Comparison of ENCODE assay signal across 8 cellular contexts in genomic region chr1:42756956-42757891, GRCh38. TPM values are rescaled to one million over a fixed set of nuclear protein-coding genes. Genes with fewer than 3 reads are reported as not detected.
DNase-seq lines count a peak whose midpoint lies in the region; ATAC-seq and TF ChIP-seq lines count a peak whose summit lies in the region.

No MANE protein-coding gene starts in this region.

- CTCF ChIA-PET in IMR-90 (lab: Yijun Ruan, JAX), result interaction anchor here (0.5 to 0.6 kb wide), 3 partner anchors 13 to 235 kb away, joined by 5 to 6 read pairs (median 6); no protein-coding TSS in a partner anchor

- no peaks in the 10 kb centered on the region for H3K9me3 ChIP-seq in DND-41 (ENCODE audit: insufficient read depth, low read length, severe bottlenecking)
- no peaks in the 10 kb centered on the region for H3K9me3 ChIP-seq in IMR-90 (ENCODE audit: control insufficient read depth, insufficient read depth, low read length)
- no peaks in the 10 kb centered on the region for H3K9me3 ChIP-seq in OCI-LY3 (ENCODE audit: insufficient read depth, low read length)

- H3K9ac ChIP-seq in DND-41 (ENCODE audit: low read depth, low read length), result no peak overlapping the region
- no peak overlapping the region for H3K9ac ChIP-seq in IMR-90 (ENCODE audit: low read depth, low read length)
- no peak overlapping the region for H3K9ac ChIP-seq in OCI-LY3 (ENCODE audit: low read length)
- H3K9ac ChIP-seq in mesendoderm (ENCODE audit: low read length), result no peak overlapping the region

- DNase-seq in DND-41 (peak; percentile 21), IMR-90 (peak; percentile 72), mesendoderm (peak; percentile 90)
- DNase-seq in stimulated activated naive CD4-positive, alpha-beta T cell treated with Interleukin-2 at 50 U/mL for 16 hours (lab: John Stamatoyannopoulos, UW), result no peak

- peak overlapping the region in 1 of 2 experiments; percentile 29; a peak in 1 of 4 replicates for H4K8ac ChIP-seq in IMR-90 (ENCODE audit: low read depth in 2 of 2, low read length in 2 of 2)
- H4K8ac ChIP-seq in mesendoderm (ENCODE audit: low read depth, low read length), result no peak overlapping the region

- H2BK15ac ChIP-seq in IMR-90 (ENCODE audit: low read depth, low read length) (no peak overlapping the region), mesendoderm (replicated peaks; ENCODE audit: low read depth) (no peak overlapping the region)

- peaks cover 7% of the 10 kb centered on the region; the same call in 1 of the 2 replicates for H3K9me1 ChIP-seq in IMR-90 (ENCODE audit: insufficient read depth, low read length)

- BruUV-seq in IMR-90 (replicated peaks; lab: Mats Ljungman, UMichigan), result no TSS peak

- H3K56ac ChIP-seq in IMR-90 (ENCODE audit: extremely low read depth, insufficient read depth, low read length) (no peak overlapping the region), mesendoderm (ENCODE audit: low read length) (no peak overlapping the region)

- intact Hi-C loops in IMR-90 (cut with micrococcal nuclease), result loop anchor here (5.0 kb wide), 1 partner anchor 610 kb away; no protein-coding TSS in a partner anchor
- intact Hi-C loops in dendritic cell treated with granulocyte-macrophage colony-stimulating factor and Interleukin-4, amounts not matched to agents 40 ng/mL and 50 ng/mL, for 4 days (cut with micrococcal nuclease), result no loop called here

- 0 out of 3 replicates have a peak, but pooled peaks have one; percentile 58 for ATAC-seq in DND-41 (ENCODE audit: insufficient read depth, low read depth)
- ATAC-seq in IMR-90 (ENCODE audit: low read depth), result peak; percentile 79
- ATAC-seq in GM21825 (IDR thresholded peaks at IDR 0.05; ENCODE audit: unreplicated experiment), result no peak
- ATAC-seq in GM18498 (IDR thresholded peaks at IDR 0.05; ENCODE audit: unreplicated experiment), result no peak

- no peak overlapping the region for H3K4me2 ChIP-seq in DND-41 (ENCODE audit: insufficient read depth, low read length)
- no peak overlapping the region for H3K4me2 ChIP-seq in IMR-90 (ENCODE audit: low read depth, low read length)
- no peak overlapping the region for H3K4me2 ChIP-seq in OCI-LY3 (ENCODE audit: low read length)
- no peak overlapping the region for H3K4me2 ChIP-seq in mesendoderm (ENCODE audit: low read length)

- peak overlapping the region; percentile 4 for H3K27ac Mint-ChIP-seq in dendritic cell treated with granulocyte-macrophage colony-stimulating factor and Interleukin-4, amounts not matched to agents 40 ng/mL and 50 ng/mL, for 4 days

- TF ChIP-seq RAD21 in IMR-90 (IDR thresholded peaks at IDR 0.05; ENCODE audit: low read length), result peak; percentile 49

- in situ Hi-C loops in IMR-90 (cut with MboI; ENCODE audit: low sequenced_read_pairs), result no loop called here

- POLR2A ChIA-PET in IMR-90 (lab: Charles Lee; ENCODE audit: unreplicated experiment), result no interaction called here

- no peak overlapping the region for H2BK5ac ChIP-seq in IMR-90 (ENCODE audit: low read depth, low read length, poor library complexity, severe bottlenecking)
- no peak overlapping the region for H2BK5ac ChIP-seq in mesendoderm (ENCODE audit: low read length)

- no peaks in the 10 kb centered on the region for H3K79me2 ChIP-seq in DND-41 (ENCODE audit: insufficient read depth, low read length)
- H3K79me2 ChIP-seq in OCI-LY3 (ENCODE audit: low read length), result no peaks in the 10 kb centered on the region
- H3K79me2 ChIP-seq in mesendoderm (ENCODE audit: control insufficient read depth, insufficient read depth, low read length), result no peaks in the 10 kb centered on the region

- H3K4me3 Mint-ChIP-seq in dendritic cell treated with granulocyte-macrophage colony-stimulating factor and Interleukin-4, amounts not matched to agents 40 ng/mL and 50 ng/mL, for 4 days, result no peak overlapping the region

- no peaks in the 10 kb centered on the region for H4K20me1 ChIP-seq in DND-41 (ENCODE audit: insufficient read depth, low read length)
- peaks cover 5% of the 10 kb centered on the region for H4K20me1 ChIP-seq in IMR-90 (ENCODE audit: insufficient read depth, low read length)
- H4K20me1 ChIP-seq in OCI-LY3 (ENCODE audit: insufficient read depth, low read length), result no peaks in the 10 kb centered on the region

- H3K4me3 ChIP-seq in DND-41 (ENCODE audit: low read depth in 1 of 2, low read length in 2 of 2), result no peak overlapping the region
- H3K4me3 ChIP-seq in IMR-90 (ENCODE audit: insufficient read depth, low read depth, low read length), result no peak overlapping the region
- H3K4me3 ChIP-seq in OCI-LY3 (ENCODE audit: low read length), result no peak overlapping the region
- H3K4me3 ChIP-seq in mesendoderm (ENCODE audit: low read length), result no peak overlapping the region

- H3K79me1 ChIP-seq in IMR-90 (ENCODE audit: low read depth in 1 of 2, low read length in 2 of 2) (peaks cover 43 to 47% of the 10 kb centered on the region in 2 experiments), mesendoderm (ENCODE audit: low read length) (no peaks in the 10 kb centered on the region)

- H2BK20ac ChIP-seq in IMR-90 (ENCODE audit: low read depth, low read length), result no peak overlapping the region

- H3K4me1 ChIP-seq in DND-41 (ENCODE audit: insufficient read depth, low read length) (no peaks in the 10 kb centered on the region), IMR-90 (ENCODE audit: control insufficient read depth, insufficient read depth, low read length) (peaks cover 3% of the 10 kb centered on the region), OCI-LY3 (ENCODE audit: low read length) (no peaks in the 10 kb centered on the region), mesendoderm (ENCODE audit: control insufficient read depth, low read depth, low read length) (no peaks in the 10 kb centered on the region)

- H4K5ac ChIP-seq in IMR-90 (ENCODE audit: low read depth, low read length), result no peak overlapping the region
- H4K5ac ChIP-seq in mesendoderm (ENCODE audit: low read length), result no peak overlapping the region

- no peaks in the 10 kb centered on the region for H3K9me3 Mint-ChIP-seq in dendritic cell treated with granulocyte-macrophage colony-stimulating factor and Interleukin-4, amounts not matched to agents 40 ng/mL and 50 ng/mL, for 4 days

- peaks cover 85% of the 10 kb centered on the region for H3K36me3 Mint-ChIP-seq in dendritic cell treated with granulocyte-macrophage colony-stimulating factor and Interleukin-4, amounts not matched to agents 40 ng/mL and 50 ng/mL, for 4 days (ENCODE audit: low read depth)

- H3K27me3 ChIP-seq in DND-41 (ENCODE audit: insufficient read depth, low read length, poor library complexity) (no peaks in the 10 kb centered on the region), IMR-90 (ENCODE audit: control insufficient read depth, insufficient read depth, low read length) (no peaks in the 10 kb centered on the region), OCI-LY3 (ENCODE audit: low read depth, low read length) (no peaks in the 10 kb centered on the region), mesendoderm (ENCODE audit: insufficient read depth, low read length, poor library complexity) (no peaks in the 10 kb centered on the region)

- H3K27me3 Mint-ChIP-seq in dendritic cell treated with granulocyte-macrophage colony-stimulating factor and Interleukin-4, amounts not matched to agents 40 ng/mL and 50 ng/mL, for 4 days, result no peaks in the 10 kb centered on the region

- H3K18ac ChIP-seq in IMR-90 (ENCODE audit: low read depth, low read length) (no peak overlapping the region), mesendoderm (ENCODE audit: low read length) (no peak overlapping the region)

- H4K91ac ChIP-seq in IMR-90 (ENCODE audit: insufficient read depth, low read depth, low read length), result no peak overlapping the region

- peak; percentile 65 for TF ChIP-seq CTCF in DND-41 (IDR thresholded peaks at IDR 0.05; ENCODE audit: borderline replicate concordance, extremely low read depth, low read length, poor library complexity, severe bottlenecking)
- TF ChIP-seq CTCF in IMR-90 (conservative IDR thresholded peaks at IDR 0.05; ENCODE audit: low read depth, low read length), result peak; percentile 62
- peak; percentile 52 for TF ChIP-seq CTCF in OCI-LY3 (IDR thresholded peaks at IDR 0.05; ENCODE audit: low read depth, low read length)

- H2AFZ ChIP-seq in DND-41 (ENCODE audit: low read depth, low read length), result no peak overlapping the region
- H2AFZ ChIP-seq in IMR-90 (replicated peaks; ENCODE audit: low read length, poor library complexity), result no peak overlapping the region
- H2AFZ ChIP-seq in OCI-LY3 (ENCODE audit: low read depth, low read length), result no peak overlapping the region

- dilution Hi-C loops in IMR-90 (cut with HindIII; ENCODE audit: low sequenced_read_pairs, unreplicated experiment), result no loop called here

- H2AK9ac ChIP-seq in IMR-90 (replicated peaks; ENCODE audit: low read depth, low read length, poor library complexity), result no peak overlapping the region

- H3K23ac ChIP-seq in IMR-90 (ENCODE audit: low read depth, low read length) (no peak overlapping the region), mesendoderm (ENCODE audit: low read length) (no peak overlapping the region)

- no peak overlapping the region for H2AK5ac ChIP-seq in IMR-90 (ENCODE audit: low read depth, low read length)
- H2AK5ac ChIP-seq in mesendoderm (ENCODE audit: low read length), result no peak overlapping the region

- TF ChIP-seq POLR2A in IMR-90 (IDR thresholded peaks at IDR 0.05; ENCODE audit: low read depth, low read length), result no peak

- WGBS in IMR-90 (ENCODE audit: extremely low coverage in 2 of 2, insufficient read length in 1 of 2), 2 experiments, result 57% methylated on average over 4 of the region's 17 CpGs; no CpG with 5 or more reads in 1 of the 2 experiments
- WGBS in mesendoderm (ENCODE audit: extremely low coverage, insufficient coverage, low lambda C conversion rate), result no CpG with 5 or more reads among the region's 17 CpGs

- H3K14ac ChIP-seq in IMR-90 (replicated peaks; ENCODE audit: low read depth, low read length), result no peak overlapping the region

- peaks cover 30% of the 10 kb centered on the region for H3K4me1 Mint-ChIP-seq in dendritic cell treated with granulocyte-macrophage colony-stimulating factor and Interleukin-4, amounts not matched to agents 40 ng/mL and 50 ng/mL, for 4 days (ENCODE audit: low read depth)

- H3K36me3 ChIP-seq in DND-41 (ENCODE audit: insufficient read depth, low read length) (peaks cover 80% of the 10 kb centered on the region), IMR-90 (ENCODE audit: control insufficient read depth, insufficient read depth, low read length) (peaks cover 59% of the 10 kb centered on the region), OCI-LY3 (replicated peaks; ENCODE audit: low read depth, low read length) (peaks cover 9% of the 10 kb centered on the region), mesendoderm (ENCODE audit: control insufficient read depth, insufficient read depth, low read length) (peaks cover 25% of the 10 kb centered on the region)

- H2BK120ac ChIP-seq in IMR-90 (ENCODE audit: low read depth, low read length) (no peak overlapping the region), mesendoderm (ENCODE audit: low read depth, low read length) (no peak overlapping the region)

- H3K4ac ChIP-seq in IMR-90 (ENCODE audit: low read depth, low read length) (no peak overlapping the region), mesendoderm (ENCODE audit: low read depth, low read length) (no peak overlapping the region)

- H3K27ac ChIP-seq in DND-41 (ENCODE audit: low read length) (no peak overlapping the region), IMR-90 (ENCODE audit: insufficient read depth, low read length) (no peak overlapping the region), OCI-LY3 (ENCODE audit: low read length) (no peak overlapping the region), mesendoderm (ENCODE audit: low read depth, low read length) (no peak overlapping the region)

RNA-seq across cellular contexts. Expression of gene P3H1, which starts 9.6 kb away (rescaled TPM):
- total RNA-seq in IMR-90 (2012; rRNA removed), result 85.3 and 108 TPM in 2 replicates
- polyA plus RNA-seq in IMR-90 (2012; rRNA removed), result 210 and 236 TPM in 2 replicates
- 179 and 195 TPM in 2 replicates for polyA plus RNA-seq in IMR-90 (2012; cell fraction: cytosol; rRNA removed)
- polyA plus RNA-seq in IMR-90 (2012; cell fraction: nucleus; rRNA removed; ENCODE audit: low replicate concordance), result 280 and 570 TPM in 2 replicates
- 27.0 TPM for polyA plus RNA-seq in mesendoderm (2013, experiment 1 of 2)
- polyA plus RNA-seq in mesendoderm (2013, experiment 2 of 2), result 27.9 TPM

RNA-seq across cellular contexts. Expression of gene C1orf50, which starts 9.8 kb away (rescaled TPM):
- 2.0 and 3.9 TPM in 2 replicates for total RNA-seq in IMR-90 (2012; rRNA removed)
- polyA plus RNA-seq in IMR-90 (2012; rRNA removed), result 4.7 and 6.0 TPM in 2 replicates
- polyA plus RNA-seq in IMR-90 (2012; cell fraction: cytosol; rRNA removed), result 0.88 and 2.3 TPM in 2 replicates
- 0.64 and 7.0 TPM in 2 replicates for polyA plus RNA-seq in IMR-90 (2012; cell fraction: nucleus; rRNA removed; ENCODE audit: low replicate concordance)
- polyA plus RNA-seq in mesendoderm (2013, experiment 1 of 2), result 2.6 TPM
- polyA plus RNA-seq in mesendoderm (2013, experiment 2 of 2), result 2.4 TPM

RNA-seq across cellular contexts. Expression of gene CLDN19, which starts 17.2 kb away (rescaled TPM):
- not detected in 2 replicates for total RNA-seq in IMR-90 (2012; rRNA removed)
- not detected in 2 replicates for polyA plus RNA-seq in IMR-90 (2012; rRNA removed)
- not detected in 2 replicates for polyA plus RNA-seq in IMR-90 (2012; cell fraction: cytosol; rRNA removed)
- polyA plus RNA-seq in IMR-90 (2012; cell fraction: nucleus; rRNA removed; ENCODE audit: low replicate concordance), result not detected in 2 replicates
- 3.5 TPM for polyA plus RNA-seq in mesendoderm (2013, experiment 1 of 2)
- 3.7 TPM for polyA plus RNA-seq in mesendoderm (2013, experiment 2 of 2)

RNA-seq across cellular contexts. Expression of gene TMEM269, which starts 27.6 kb away (rescaled TPM):
- total RNA-seq in IMR-90 (2012; rRNA removed), result not detected in 2 replicates
- 0.14 TPM in 1 of 2 replicates, not detected in the other for polyA plus RNA-seq in IMR-90 (2012; rRNA removed)
- polyA plus RNA-seq in IMR-90 (2012; cell fraction: cytosol; rRNA removed), result not detected in 2 replicates
- 0.02 and 0.06 TPM in 2 replicates for polyA plus RNA-seq in IMR-90 (2012; cell fraction: nucleus; rRNA removed; ENCODE audit: low replicate concordance)
- polyA plus RNA-seq in mesendoderm (2013, experiment 1 of 2), result 0.06 TPM
- polyA plus RNA-seq in mesendoderm (2013, experiment 2 of 2), result 0.07 TPM

RNA-seq across cellular contexts. Expression of gene ERMAP, which starts 59.7 kb away (rescaled TPM):
- total RNA-seq in IMR-90 (2012; rRNA removed), result 5.0 and 5.6 TPM in 2 replicates
- polyA plus RNA-seq in IMR-90 (2012; rRNA removed), result 5.9 and 7.2 TPM in 2 replicates
- 3.4 and 3.6 TPM in 2 replicates for polyA plus RNA-seq in IMR-90 (2012; cell fraction: cytosol; rRNA removed)
- 8.3 and 25.2 TPM in 2 replicates for polyA plus RNA-seq in IMR-90 (2012; cell fraction: nucleus; rRNA removed; ENCODE audit: low replicate concordance)
- polyA plus RNA-seq in mesendoderm (2013, experiment 1 of 2), result 2.8 TPM
- 2.3 TPM for polyA plus RNA-seq in mesendoderm (2013, experiment 2 of 2)

Comparison
In these comparisons a context has a peak if more than half of its experiments do, and no peak if none do; other contexts are left out.
1. ATAC-seq: peak in DND-41 (single experiment) and IMR-90 (single experiment); none in GM21825 (single experiment) and GM18498 (single experiment).
2. Peak in every context shown above with its lines, with median percentiles within 50 percentile points of each other: CTCF ChIP-seq.